Comparison of ENCODE assay signal across 8 cellular contexts in genomic region chr10:127977368-127978009, GRCh38.
DNase-seq lines count a peak whose midpoint lies in the region; ATAC-seq lines count a peak whose summit lies in the region.

No MANE protein-coding gene starts in this region.

- peaks cover 0 to 2% (median 0%) of the 10 kb centered on the region in 3 donors for H3K36me3 Mint-ChIP-seq in immature natural killer cell

- no peak for ATAC-seq in GM21619 (IDR thresholded peaks at IDR 0.05; ENCODE audit: unreplicated experiment)

- H3K9ac ChIP-seq in skeletal muscle satellite cell (ENCODE audit: low read depth, low read length) = peak overlapping the region; percentile 79

- peaks cover 0 to 12% (median under 1%) of the 10 kb centered on the region in 6 donors for H3K9me3 Mint-ChIP-seq in immature natural killer cell

- H3K9me3 ChIP-seq in skeletal muscle satellite cell (replicated peaks; ENCODE audit: low read length) = no peaks in the 10 kb centered on the region

- peak overlapping the region; percentile 33 to 80 (median 57) for H3K4me3 Mint-ChIP-seq in immature natural killer cell

- peak overlapping the region in 5 of 6 donors; percentile 2 to 78 (median 32) for H3K27ac Mint-ChIP-seq in immature natural killer cell

- H3K27me3 Mint-ChIP-seq in immature natural killer cell (ENCODE audit: low read depth in 3 of 3) = peaks cover 0 to 14% (median 5%) of the 10 kb centered on the region in 3 donors

- no peaks in the 10 kb centered on the region for H3K27me3 ChIP-seq in skeletal muscle satellite cell (ENCODE audit: control insufficient read depth, insufficient read depth, low read length)

- H3K4me1 Mint-ChIP-seq in immature natural killer cell = peaks cover 21 to 26% of the 10 kb centered on the region in 2 donors

- H3K36me3 ChIP-seq in skeletal muscle satellite cell (ENCODE audit: insufficient read depth, low read length) = no peaks in the 10 kb centered on the region

- H3K4me2 ChIP-seq in skeletal muscle satellite cell (ENCODE audit: low read length) = peak overlapping the region; percentile 71

- H3K4me1 ChIP-seq in skeletal muscle satellite cell (ENCODE audit: control insufficient read depth, insufficient read depth, low read length) = peaks cover 32% of the 10 kb centered on the region

- peak; percentile 32 for DNase-seq in HS-5 (ENCODE audit: low read depth)
- DNase-seq in anterior cingulate cortex (lab: John Stamatoyannopoulos, UW) = peak in 44 of 58 donors; percentile 30 to 88 (median 64)
- DNase-seq in immature natural killer cell = peak; percentile 42 to 56 (median 54)
- DNase-seq in RKO (ENCODE audit: low spot score) = no peak
- DNase-seq in activated naive CD4-positive, alpha-beta T cell (lab: John Stamatoyannopoulos, UW) = no peak
- no peak for DNase-seq in SIG-M5 treated with dmso at 0.1 percent for 504 hours (lab: John Stamatoyannopoulos, UW; ENCODE audit: unreplicated experiment)

- H3K4me3 ChIP-seq in skeletal muscle satellite cell (ENCODE audit: low read length) = peak overlapping the region; percentile 48

Comparison
In these comparisons a context has a peak if more than half of its experiments do, and no peak if none do; other contexts are left out.
1. DNase-seq: peak in HS-5 (single experiment), anterior cingulate cortex (44 of 58) and immature natural killer cell (3 of 3); none in RKO (single experiment), activated naive CD4-positive, alpha-beta T cell (0 of 4) and SIG-M5 treated with dmso at 0.1 percent for 504 hours (single experiment).